Comparison of ENCODE assay signal across 8 cellular contexts in genomic region chr7:150631866-150632864, GRCh38. TPM values are rescaled to one million over a fixed set of nuclear protein-coding genes. Genes with fewer than 3 reads are reported as not detected.
DNase-seq lines count a peak whose midpoint lies in the region; ATAC-seq, FAIRE-seq and TF ChIP-seq lines count a peak whose summit lies in the region.

GIMAP6 (minus strand) TSS chr7:150632385; CDS start chr7:150630142, 2,243 bp downstream.

- intact Hi-C loops in HepG2 (cut with micrococcal nuclease; ENCODE audit: unreplicated experiment) (no loop called here), stomach (cut with DNase I; ENCODE audit: low total_unique reads) (no loop called here)

- peaks cover 57% of the 10 kb centered on the region for H3K4me1 Mint-ChIP-seq in activated T-cell treated with anti-CD3 and anti-CD28 coated beads, Interleukin-2, amount 50 U/mL, for 72 hours (ENCODE audit: low read depth)

- CTCF ChIA-PET in HepG2 (lab: Yijun Ruan, JAX; ENCODE audit: low intra/inter-chr PET ratio, low total read pairs) = no interaction called here
- CTCF ChIA-PET in HEK293T (lab: Yijun Ruan, JAX) = interaction anchor here (0.5 to 0.8 kb wide), 3 partner anchors 20 to 1446 kb away, joined by 3 to 4 read pairs (median 3); no protein-coding TSS in a partner anchor

- peaks cover 38 to 62% of the 10 kb centered on the region in 2 donors for H3K36me3 Mint-ChIP-seq in activated T-cell treated with anti-CD3 and anti-CD28 coated beads, Interleukin-2, amount 50 U/mL, for 72 hours (ENCODE audit: insufficient read depth in 2 of 2)

- no peak for FAIRE-seq in HepG2 (lab: Jason Lieb, UNC)

- H3K4me1 ChIP-seq in HepG2 (ENCODE audit: insufficient read depth, low read length) (no peaks in the 10 kb centered on the region; the same call in 1 of the 2 replicates), stomach (no peaks in the 10 kb centered on the region)

- DNase-seq in Ammon's horn (ENCODE audit: low spot score) (peak; percentile 36), KBM-7 (peak; percentile 71), HepG2 (ENCODE audit: low spot score) (no peak), stomach (no peak), HEK293T (ENCODE audit: extremely low spot score) (no peak), H4 (ENCODE audit: low spot score) (no peak)
- DNase-seq in activated T-cell treated with anti-CD3 and anti-CD28 coated beads, Interleukin-2, amount 50 U/mL, for 72 hours = peak; percentile 55 to 59

- no peak within 1 kb of the TSS for H3K4me3 ChIP-seq in HepG2 (replicated peaks in 1 of 3; ENCODE audit: insufficient read depth in 1 of 3, low read depth in 2 of 3, low read length in 3 of 3)
- peak within 1 kb of the TSS; percentile 25 to 44 (median 40) for H3K4me3 ChIP-seq in stomach

- H2AFZ ChIP-seq in HepG2 (ENCODE audit: low read length) = no peak within 1 kb of the TSS

- WGBS in HepG2 (ENCODE audit: low lambda C conversion rate) = 48% methylated on average over 9 of the region's 9 CpGs
- 48 to 76% (median 62%) methylated on average over 9 of the region's 9 CpGs for WGBS in stomach, 5 donors

- TF ChIP-seq CTCF in HepG2 (CRISPR knock-in tag; IDR thresholded peaks at IDR 0.05) (no peak), stomach (IDR thresholded peaks at IDR 0.05) (no peak)

- peaks cover 5 to 10% of the 10 kb centered on the region in 2 donors for H3K9me3 Mint-ChIP-seq in activated T-cell treated with anti-CD3 and anti-CD28 coated beads, Interleukin-2, amount 50 U/mL, for 72 hours

- TF ChIP-seq POLR2A in HepG2 (IDR thresholded peaks at IDR 0.05; ENCODE audit: insufficient read depth in 1 of 2, low read depth in 2 of 2, low read length in 2 of 2) = no peak
- TF ChIP-seq POLR2A in stomach (IDR thresholded peaks at IDR 0.05) = no peak

- no peaks in the 10 kb centered on the region for H3K79me2 ChIP-seq in HepG2 (ENCODE audit: insufficient read depth, low read length)

- POLR2A ChIA-PET in HepG2 (lab: Yijun Ruan, JAX) (no interaction called here), HEK293T (lab: Yijun Ruan, JAX) (no interaction called here)

- H3K27ac ChIP-seq in HepG2 (ENCODE audit: extremely low read length, insufficient read depth, low read length) (no peak within 1 kb of the TSS), stomach (peak within 1 kb of the TSS; percentile 20 to 80 (median 71))

- TF ChIP-seq RAD21 in HepG2 (CRISPR knock-in tag; IDR thresholded peaks at IDR 0.05) = no peak

- H3K9me3 ChIP-seq in HepG2 (ENCODE audit: low read length) (no peaks in the 10 kb centered on the region), stomach (no peaks in the 10 kb centered on the region)

- H3K9ac ChIP-seq in HepG2 (ENCODE audit: insufficient read depth, low read depth, low read length) = no peak within 1 kb of the TSS

- H3K27me3 ChIP-seq in HepG2 (ENCODE audit: control insufficient read depth in 1 of 2, insufficient read depth in 2 of 2, low read length in 2 of 2) (no peaks in the 10 kb centered on the region), stomach (no peaks in the 10 kb centered on the region)

- in situ Hi-C loops in KBM-7 (cut with MboI; ENCODE audit: low pct_unique_long_range_greater_than_20kb, low sequenced_read_pairs) (no loop called here), HepG2 (cut with HindIII; ENCODE audit: extremely low pct_ligation_motif_present, low pct_unique_long_range_greater_than_20kb) (no loop called here)

- ATAC-seq in GM19468 (IDR thresholded peaks at IDR 0.05; ENCODE audit: extremely low read depth, unreplicated experiment) (peak; percentile 52), HepG2 (no peak)
- peak; percentile 85 to 88 for ATAC-seq in activated T-cell treated with anti-CD3 and anti-CD28 coated beads, Interleukin-2, amount 50 U/mL, for 72 hours (replicated peaks in 1 of 2)

- TF ChIP-seq EP300 in HepG2 (IDR thresholded peaks at IDR 0.05; ENCODE audit: low read depth in 2 of 2, low read length in 2 of 2) = no peak
- TF ChIP-seq EP300 in HepG2 (CRISPR knock-in tag; IDR thresholded peaks at IDR 0.05; ENCODE audit: borderline replicate concordance) = no peak
- TF ChIP-seq EP300 in stomach (IDR thresholded peaks at IDR 0.05) = no peak

- H3K36me3 ChIP-seq in HepG2 (replicated peaks in 1 of 2; ENCODE audit: control insufficient read depth in 1 of 2, insufficient read depth in 2 of 2, low read length in 2 of 2) (no peaks in the 10 kb centered on the region), stomach (peaks cover 0 to 15% (median 7%) of the 10 kb centered on the region in 4 donors)

- H3K4me2 ChIP-seq in HepG2 (ENCODE audit: low read depth, low read length) = no peak within 1 kb of the TSS

- peak within 1 kb of the TSS; percentile 91 for H3K27ac Mint-ChIP-seq in activated T-cell treated with anti-CD3 and anti-CD28 coated beads, Interleukin-2, amount 50 U/mL, for 72 hours

- no peaks in the 10 kb centered on the region for H4K20me1 ChIP-seq in HepG2 (ENCODE audit: insufficient read depth, low read length)

- no peaks in the 10 kb centered on the region for H3K27me3 Mint-ChIP-seq in activated T-cell treated with anti-CD3 and anti-CD28 coated beads, Interleukin-2, amount 50 U/mL, for 72 hours (ENCODE audit: low read depth)

- peak within 1 kb of the TSS; percentile 91 to 92 for H3K4me3 Mint-ChIP-seq in activated T-cell treated with anti-CD3 and anti-CD28 coated beads, Interleukin-2, amount 50 U/mL, for 72 hours

- no TSS peak for BruUV-seq in HepG2 (replicated peaks; lab: Mats Ljungman, UMichigan)

TF ChIP-seq in HepG2, 621 proteins besides CTCF, POLR2A, EP300 and RAD21 (continues in another document):
- TF ChIP-seq ZFYVE20 (CRISPR knock-in tag; IDR thresholded peaks at IDR 0.05; ENCODE audit: borderline replicate concordance, low read depth) (no peak), ZNF839 (CRISPR knock-in tag; IDR thresholded peaks at IDR 0.05; ENCODE audit: borderline replicate concordance) (no peak), CREB1 (IDR thresholded peaks at IDR 0.05) (peak; percentile 2; the same call in 1 of the 2 replicates), CREB1 (CRISPR knock-in tag; IDR thresholded peaks at IDR 0.05) (no peak), SAP130 (CRISPR knock-in tag; IDR thresholded peaks at IDR 0.05; ENCODE audit: low read depth) (no peak), ZNF709 (CRISPR knock-in tag; IDR thresholded peaks at IDR 0.05) (no peak)

TF ChIP-seq in HEK293T, 16 proteins besides CTCF, POLR2A, EP300 and RAD21:
- TF ChIP-seq FOXM1 (IDR thresholded peaks at IDR 0.05; ENCODE audit: borderline replicate concordance) = no peak
- TF ChIP-seq BHLHE40 (IDR thresholded peaks at IDR 0.05; ENCODE audit: borderline replicate concordance) = no peak
- TF ChIP-seq L3MBTL2 (conservative IDR thresholded peaks at IDR 0.05) = no peak
- no peak for TF ChIP-seq PKNOX1 (IDR thresholded peaks at IDR 0.05)
- TF ChIP-seq ZNF384 (IDR thresholded peaks at IDR 0.05) = no peak
- no peak for TF ChIP-seq ARNT (IDR thresholded peaks at IDR 0.05)

RNA-seq across cellular contexts. Expression of gene GIMAP6, which starts in this region (rescaled TPM):
- 10 to 100 TPM; 35.1 to 41.6 TPM for total RNA-seq in activated T-cell treated with anti-CD3 and anti-CD28 coated beads, Interleukin-2, amount 50 U/mL, for 72 hours
- total RNA-seq in HepG2 (2016; rRNA removed; fragmentation: Illumina TruSeq; extraction: Trizol) (not detected in 2 replicates), stomach (10 to 100 TPM in 2 of 5 donors, 1 to 10 TPM in 2, under 1 TPM in 1; 0.89 to 18.4 (median 5.8) TPM)
- not detected in 2 replicates for total RNA-seq in HepG2 (2016; cell fraction: cytosol; rRNA removed; fragmentation: Illumina TruSeq; extraction: Trizol; ENCODE audit: low read depth)
- total RNA-seq in HepG2 (2016; cell fraction: insoluble cytoplasmic fraction; rRNA removed; fragmentation: Illumina TruSeq; extraction: Trizol) = not detected in 2 replicates
- not detected in 2 replicates for total RNA-seq in HepG2 (2016; cell fraction: membrane; rRNA removed; fragmentation: Illumina TruSeq; extraction: Trizol)
- not detected in 2 replicates for total RNA-seq in HepG2 (2016; cell fraction: nucleus; rRNA removed; fragmentation: Illumina TruSeq; extraction: Trizol)
- polyA plus RNA-seq in HepG2 (2011; rRNA removed) (not detected in 2 replicates), stomach (10 to 100 TPM in 1 of 3 donors, 1 to 10 TPM in 2; 5.6 to 10.2 (median 6.2) TPM)
- polyA plus RNA-seq in HepG2 (2011; cell fraction: cytosol; rRNA removed) = not detected in 2 replicates
- polyA plus RNA-seq in HepG2 (2011; cell fraction: nucleus; rRNA removed) = not detected in 2 replicates
- polyA plus RNA-seq in HepG2 (2012) = not detected in 2 replicates
- not detected in 2 replicates for polyA plus RNA-seq in HepG2 (2016; cell fraction: cytosol; fragmentation: Illumina TruSeq; extraction: Trizol; ENCODE audit: low read depth)
- not detected in 2 replicates for polyA plus RNA-seq in HepG2 (2016; cell fraction: insoluble cytoplasmic fraction; fragmentation: Illumina TruSeq; extraction: Trizol; ENCODE audit: low read depth)
- not detected in 2 replicates for polyA plus RNA-seq in HepG2 (2016; cell fraction: membrane; fragmentation: Illumina TruSeq; extraction: Trizol; ENCODE audit: low read depth)
- polyA plus RNA-seq in HepG2 (2016; cell fraction: nucleus; fragmentation: Illumina TruSeq; extraction: Trizol; ENCODE audit: insufficient read depth, low read depth) = not detected in 2 replicates
- polyA minus RNA-seq in HepG2 (2011; rRNA and poly(A)+ RNA removed; ENCODE audit: low replicate concordance) = 0.19 TPM in 1 of 2 replicates, not detected in the other
- polyA minus RNA-seq in HepG2 (2011; cell fraction: cytosol; rRNA and poly(A)+ RNA removed) = not detected in 2 replicates
- polyA minus RNA-seq in HepG2 (2011; cell fraction: nucleus; rRNA and poly(A)+ RNA removed) = not detected in 2 replicates
- 0.41 and 0.56 TPM in 2 replicates for total RNA-seq in H4 (2014; rRNA removed; shearing (Covaris generic))

Comparison
In these comparisons a context has a peak if more than half of its experiments do, and no peak if none do; other contexts are left out.
1. DNase-seq: peak in Ammon's horn (single experiment), KBM-7 (single experiment) and activated T-cell treated with anti-CD3 and anti-CD28 coated beads, Interleukin-2, amount 50 U/mL, for 72 hours (2 of 2); none in HepG2 (single experiment), stomach (single experiment), HEK293T (single experiment) and H4 (single experiment).
2. H3K4me3 ChIP-seq: peak in stomach (4 of 4); none in HepG2 (0 of 3).